18 cellular contexts compared by ENCODE assay signal in genomic region chr6:15337584-15337981, GRCh38.
DNase-seq lines count a peak whose midpoint lies in the region; ATAC-seq and TF ChIP-seq lines count a peak whose summit lies in the region.
"Had no signal": no experiment of that assay in that cellular context is flagged by ENCODE, and none has a peak within 500 bp of the region (broad histone marks: within the 10 kb centered on the region; RNA-seq: fewer than 3 reads in every experiment).

No MANE protein-coding gene starts in this region.

- peaks cover 2% of the 10 kb centered on the region for H3K36me3 Mint-ChIP-seq in activated naive CD4-positive, alpha-beta T cell treated with anti-CD3 and anti-CD28 coated beads, Interleukin-2, amount 50 U/mL, for 24 hours
- H3K36me3 Mint-ChIP-seq in activated naive CD4-positive, alpha-beta T cell treated with anti-CD3 and anti-CD28 coated beads, Interleukin-2, amount 50 U/mL, for 72 hours = peaks cover 0 to 11% of the 10 kb centered on the region in 2 donors
- H3K36me3 Mint-ChIP-seq in T-cell (no peaks in the 10 kb centered on the region), glutamatergic neuron (ENCODE audit: unreplicated experiment) (no peaks in the 10 kb centered on the region)
- peaks cover 8% of the 10 kb centered on the region for H3K36me3 Mint-ChIP-seq in stimulated activated memory B cell treated with anti-CD40 and anti-IgM and Interleukin-4, amounts not matched to agents 10 μg/mL and 1 μg/mL and 100 μg/mL, for 72 hours
- H3K36me3 Mint-ChIP-seq: mesothelial cell of epicardium had no signal

- peak overlapping the region; percentile 79 for H3K27ac Mint-ChIP-seq in activated naive CD4-positive, alpha-beta T cell treated with anti-CD3 and anti-CD28 coated beads, Interleukin-2, amount 50 U/mL, for 24 hours
- H3K27ac Mint-ChIP-seq in activated naive CD4-positive, alpha-beta T cell treated with anti-CD3 and anti-CD28 coated beads, Interleukin-2, amount 50 U/mL, for 72 hours = peak overlapping the region in 1 of 2 donors; percentile 75
- H3K27ac Mint-ChIP-seq in T-cell (peak overlapping the region; percentile 8 to 73), glutamatergic neuron (ENCODE audit: unreplicated experiment) (peak overlapping the region; percentile 71)
- H3K27ac Mint-ChIP-seq in stimulated activated memory B cell treated with anti-CD40 and anti-IgM and Interleukin-4, amounts not matched to agents 10 μg/mL and 1 μg/mL and 100 μg/mL, for 72 hours = peak overlapping the region; percentile 27
- H3K27ac Mint-ChIP-seq: mesothelial cell of epicardium had no signal

- peaks cover 88% of the 10 kb centered on the region for H3K4me1 Mint-ChIP-seq in activated naive CD4-positive, alpha-beta T cell treated with anti-CD3 and anti-CD28 coated beads, Interleukin-2, amount 50 U/mL, for 24 hours
- H3K4me1 Mint-ChIP-seq in T-cell (peaks cover 84 to 88% (median 87%) of the 10 kb centered on the region in 3 donors), glutamatergic neuron (ENCODE audit: low read depth, unreplicated experiment) (peaks cover 72% of the 10 kb centered on the region)
- peaks cover 78% of the 10 kb centered on the region for H3K4me1 Mint-ChIP-seq in stimulated activated memory B cell treated with anti-CD40 and anti-IgM and Interleukin-4, amounts not matched to agents 10 μg/mL and 1 μg/mL and 100 μg/mL, for 72 hours

- peak overlapping the region; percentile 30 for H3K4me3 Mint-ChIP-seq in activated naive CD4-positive, alpha-beta T cell treated with anti-CD3 and anti-CD28 coated beads, Interleukin-2, amount 50 U/mL, for 24 hours
- H3K4me3 Mint-ChIP-seq in T-cell (peak overlapping the region in 1 of 3 donors; percentile 26), glutamatergic neuron (ENCODE audit: unreplicated experiment) (peak overlapping the region; percentile 40)
- no peak overlapping the region for H3K4me3 Mint-ChIP-seq in stimulated activated memory B cell treated with anti-CD40 and anti-IgM and Interleukin-4, amounts not matched to agents 10 μg/mL and 1 μg/mL and 100 μg/mL, for 72 hours
- H3K4me3 Mint-ChIP-seq: mesothelial cell of epicardium had no signal

- H3K27me3 Mint-ChIP-seq in activated naive CD4-positive, alpha-beta T cell treated with anti-CD3 and anti-CD28 coated beads, Interleukin-2, amount 50 U/mL, for 24 hours = no peaks in the 10 kb centered on the region
- no peaks in the 10 kb centered on the region for H3K27me3 Mint-ChIP-seq in T-cell
- peaks cover 4% of the 10 kb centered on the region for H3K27me3 Mint-ChIP-seq in glutamatergic neuron (ENCODE audit: unreplicated experiment)
- H3K27me3 Mint-ChIP-seq in stimulated activated memory B cell treated with anti-CD40 and anti-IgM and Interleukin-4, amounts not matched to agents 10 μg/mL and 1 μg/mL and 100 μg/mL, for 72 hours = no peaks in the 10 kb centered on the region

- ATAC-seq in activated naive CD4-positive, alpha-beta T cell treated with anti-CD3 and anti-CD28 coated beads, Interleukin-2, amount 50 U/mL, for 72 hours = no peak
- no peak for ATAC-seq in T-cell (replicated peaks in 1 of 4)
- no peak for ATAC-seq in stimulated activated memory B cell treated with anti-CD40 and anti-IgM and Interleukin-4, amounts not matched to agents 10 μg/mL and 1 μg/mL and 100 μg/mL, for 72 hours
- ATAC-seq: left cardiac atrium; right cardiac atrium; stimulated activated naive CD8-positive, alpha-beta T cell treated with anti-CD3 and anti-CD28 coated beads, Interleukin-15, Interleukin-2, amounts not matched to agents 100 U/mL and 50 U/mL, for 24 hours had no signal

- no peaks in the 10 kb centered on the region for H3K9me3 Mint-ChIP-seq in activated naive CD4-positive, alpha-beta T cell treated with anti-CD3 and anti-CD28 coated beads, Interleukin-2, amount 50 U/mL, for 24 hours
- H3K9me3 Mint-ChIP-seq in activated naive CD4-positive, alpha-beta T cell treated with anti-CD3 and anti-CD28 coated beads, Interleukin-2, amount 50 U/mL, for 72 hours = no peaks in the 10 kb centered on the region
- H3K9me3 Mint-ChIP-seq in T-cell = no peaks in the 10 kb centered on the region
- H3K9me3 Mint-ChIP-seq in glutamatergic neuron (ENCODE audit: unreplicated experiment) = peaks cover 7% of the 10 kb centered on the region
- no peaks in the 10 kb centered on the region for H3K9me3 Mint-ChIP-seq in stimulated activated memory B cell treated with anti-CD40 and anti-IgM and Interleukin-4, amounts not matched to agents 10 μg/mL and 1 μg/mL and 100 μg/mL, for 72 hours
- H3K9me3 Mint-ChIP-seq: mesothelial cell of epicardium had no signal

- POLR2A ChIA-PET in T-cell (lab: Charles Lee) = no interaction called here

- CTCF ChIA-PET in T-cell (lab: Charles Lee) = interaction anchor here in 1 of 2 donors (1.1 kb wide), 1 partner anchor 10 kb away, joined by 3 read pairs; no protein-coding TSS in a partner anchor

- no peak for TF ChIP-seq CTCF in glutamatergic neuron (IDR thresholded peaks at IDR 0.05; ENCODE audit: partially characterized antibody, unreplicated experiment)

- no peak for DNase-seq in activated naive CD4-positive, alpha-beta T cell treated with anti-CD3 and anti-CD28 coated beads, Interleukin-2, amount 50 U/mL, for 72 hours (ENCODE audit: low spot score in 2 of 2)
- DNase-seq in T-cell = no peak
- DNase-seq in glutamatergic neuron = no peak
- no peak for DNase-seq in activated CD4-positive, alpha-beta T cell treated with anti-CD3 and anti-CD28 coated beads for 1 hour
- no peak for DNase-seq in NCI-H1930 (lab: John Stamatoyannopoulos, UW)
- DNase-seq in SHP77 treated with DMSO at 0.1 percent for 48 hours (lab: John Stamatoyannopoulos, UW) = no peak
- DNase-seq: activated CD4-positive, alpha-beta T cell treated with anti-CD3 and anti-CD28 coated beads, Interleukin-2, amount 50 U/mL, for 1 hour; activated T-cell treated with anti-CD3 and anti-CD28 coated beads, Interleukin-2, amount 50 U/mL, for 1 hour; left cardiac atrium; NCI-H2081; NCI-H526 treated with DMSO at 0.1 percent for 48 hours; right cardiac atrium; SJCRH30; stimulated activated naive CD8-positive, alpha-beta T cell treated with anti-CD3 and anti-CD28 coated beads, Interleukin-15, Interleukin-2, amounts not matched to agents 100 U/mL and 50 U/mL, for 24 hours; upper lobe of left lung had no signal
